ENCODE assay signal across 8 cellular contexts in genomic region chr10:97498076-97498840, GRCh38.
DNase-seq lines count a peak whose midpoint lies in the region; ATAC-seq lines count a peak whose summit lies in the region.

MMS19 (minus strand) TSS chr10:97498422; CDS start chr10:97498384, 38 bp downstream.

- peak; percentile 94 for ATAC-seq in GM19023 (IDR thresholded peaks at IDR 0.05; ENCODE audit: unreplicated experiment)
- peak; percentile 93 for ATAC-seq in HG03280 (IDR thresholded peaks at IDR 0.05; ENCODE audit: unreplicated experiment)

- DNase-seq in AG08396 (ENCODE audit: low spot score): peak; percentile 100
- peak; percentile 97 for DNase-seq in NCI-H345 treated with DMSO at 0.1 percent for 48 hours (lab: John Stamatoyannopoulos, UW; ENCODE audit: unreplicated experiment)
- DNase-seq in activated CD4-positive, CD25-positive, alpha-beta regulatory T cell (lab: John Stamatoyannopoulos, UW): peak; percentile 99 to 100 (median 99)
- peak; percentile 99 for DNase-seq in central memory CD4-positive, alpha-beta T cell
- peak; percentile 100 for DNase-seq in islet precursor cell
- peak; percentile 97 to 100 (median 99) for DNase-seq in stimulated activated CD4-positive, alpha-beta T cell treated with anti-CD3 and anti-CD28 coated beads, Interleukin-12 subunit alpha, Interleukin-12 subunit beta, amount 100 ng/mL, for 48 hours (ENCODE audit: low read depth in 2 of 3, low spot score in 1 of 3)

Comparison
In these comparisons a context has a peak if more than half of its experiments do, and no peak if none do; other contexts are left out.
1. Peak in every context shown above with its lines: DNase-seq and ATAC-seq.